ENCODE assay signal across 1 cellular context in the genomic region with DNA sequence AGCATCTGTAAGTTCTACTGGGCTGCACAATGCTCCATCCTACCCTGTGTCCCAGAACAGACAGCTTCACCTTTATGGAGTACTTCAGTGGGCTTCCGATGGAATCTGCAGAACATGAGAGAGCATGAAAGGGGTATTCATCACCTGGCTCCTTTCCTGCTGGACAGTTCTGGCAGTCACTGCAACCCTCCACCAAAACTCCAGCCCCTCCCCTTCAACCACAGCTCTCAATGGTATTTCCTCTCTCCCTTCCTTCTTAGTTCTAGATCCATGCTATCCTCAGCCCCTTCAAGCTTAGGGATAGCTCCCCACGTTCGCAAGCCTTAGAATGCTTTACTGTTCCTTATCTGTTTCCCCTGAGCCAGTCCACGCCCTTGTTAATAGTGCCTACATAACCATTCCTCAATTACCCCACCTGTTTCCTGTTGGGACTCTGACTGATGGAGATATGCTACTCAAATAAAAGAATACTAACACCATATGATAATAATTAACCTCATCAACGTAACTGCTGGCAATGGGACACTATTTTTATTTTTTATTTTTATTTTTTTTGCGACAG.
TF ChIP-seq lines count a peak whose summit lies in the region.

No MANE protein-coding gene starts in this region.

TF ChIP-seq in HepG2, 621 proteins besides CTCF, POLR2A, EP300 and RAD21:
- TF ChIP-seq ZMYM4 (CRISPR knock-in tag; IDR thresholded peaks at IDR 0.05) (no peak), RBM22 (optimal IDR thresholded peaks at IDR 0.05; ENCODE audit: low read length) (peak; percentile 27), ZNF17 (CRISPR knock-in tag; IDR thresholded peaks at IDR 0.05) (no peak), ZNF138 (CRISPR knock-in tag; IDR thresholded peaks at IDR 0.05; ENCODE audit: low read depth) (no peak)
- TF ChIP-seq, protein P1, sequence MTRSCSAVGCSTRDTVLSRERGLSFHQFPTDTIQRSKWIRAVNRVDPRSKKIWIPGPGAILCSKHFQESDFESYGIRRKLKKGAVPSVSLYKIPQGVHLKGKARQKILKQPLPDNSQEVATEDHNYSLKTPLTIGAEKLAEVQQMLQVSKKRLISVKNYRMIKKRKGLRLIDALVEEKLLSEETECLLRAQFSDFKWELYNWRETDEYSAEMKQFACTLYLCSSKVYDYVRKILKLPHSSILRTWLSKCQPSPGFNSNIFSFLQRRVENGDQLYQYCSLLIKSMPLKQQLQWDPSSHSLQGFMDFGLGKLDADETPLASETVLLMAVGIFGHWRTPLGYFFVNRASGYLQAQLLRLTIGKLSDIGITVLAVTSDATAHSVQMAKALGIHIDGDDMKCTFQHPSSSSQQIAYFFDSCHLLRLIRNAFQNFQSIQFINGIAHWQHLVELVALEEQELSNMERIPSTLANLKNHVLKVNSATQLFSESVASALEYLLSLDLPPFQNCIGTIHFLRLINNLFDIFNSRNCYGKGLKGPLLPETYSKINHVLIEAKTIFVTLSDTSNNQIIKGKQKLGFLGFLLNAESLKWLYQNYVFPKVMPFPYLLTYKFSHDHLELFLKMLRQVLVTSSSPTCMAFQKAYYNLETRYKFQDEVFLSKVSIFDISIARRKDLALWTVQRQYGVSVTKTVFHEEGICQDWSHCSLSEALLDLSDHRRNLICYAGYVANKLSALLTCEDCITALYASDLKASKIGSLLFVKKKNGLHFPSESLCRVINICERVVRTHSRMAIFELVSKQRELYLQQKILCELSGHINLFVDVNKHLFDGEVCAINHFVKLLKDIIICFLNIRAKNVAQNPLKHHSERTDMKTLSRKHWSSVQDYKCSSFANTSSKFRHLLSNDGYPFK (CRISPR knock-in tag; IDR thresholded peaks at IDR 0.05; ENCODE audit: borderline replicate concordance): no peak
